17 cellular contexts compared by ENCODE assay signal in the genomic region with DNA sequence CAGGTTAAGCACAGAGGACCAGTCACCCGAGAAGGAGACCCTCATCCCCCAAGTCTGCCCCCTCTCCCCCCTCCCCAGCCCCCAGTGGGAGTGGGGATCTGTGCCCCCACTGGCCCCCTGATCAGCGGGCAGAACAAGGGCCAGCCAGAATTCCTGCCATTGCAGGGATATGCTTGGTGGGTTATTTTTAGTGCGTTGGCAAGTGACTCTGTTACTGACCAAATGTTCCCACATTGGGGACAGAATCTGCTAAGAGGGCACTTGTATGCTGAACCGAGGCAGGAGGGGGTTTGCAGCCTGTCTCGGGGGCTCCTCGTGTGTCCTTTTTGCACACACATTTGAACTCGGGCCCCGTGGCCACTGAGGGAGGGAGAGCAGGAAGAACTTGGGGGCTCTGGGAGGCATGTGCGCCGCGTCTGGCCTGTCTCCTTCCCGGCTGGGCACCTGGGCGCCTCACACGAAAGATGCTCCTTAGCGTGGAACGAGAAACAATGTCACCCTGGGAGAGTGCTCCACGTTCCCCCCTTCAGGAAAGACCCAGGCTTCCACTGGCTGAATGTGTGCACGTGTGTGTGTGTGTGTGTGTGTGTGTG.
A peak's percentile ranks its signal among the peaks of the same experiment; 100 is the strongest.
DNase-seq lines count a peak whose midpoint lies in the region; ATAC-seq and TF ChIP-seq lines count a peak whose summit lies in the region.
"Had no signal": no experiment of that assay in that cellular context is flagged by ENCODE, and none has a peak within 500 bp of the region (broad histone marks: within the 10 kb centered on the region; RNA-seq: fewer than 3 reads in every experiment).

No MANE protein-coding gene starts in this region.

- intact Hi-C loops in Right ventricle myocardium inferior (cut with DNase I) = loop anchor here (2.0 to 5.0 kb wide), 3 partner anchors 146 to 356 kb away; no protein-coding TSS in a partner anchor
- intact Hi-C loops in cardiac septum (cut with DNase I) = loop anchor here (1.0 to 10.0 kb wide), 3 partner anchors 67 to 176 kb away; a partner anchor contains a TSS
- intact Hi-C loops in psoas muscle (cut with DNase I) = loop anchor here (5.0 to 10.0 kb wide), 2 partner anchors 66 to 178 kb away; a partner anchor contains a TSS

- 31 to 47% (median 34%) methylated on average over 17 to 18 of the region's 18 CpGs for WGBS in psoas muscle, 3 donors

- H3K27ac ChIP-seq in right atrium auricular region (peak overlapping the region; percentile 60 to 74), psoas muscle (peak overlapping the region; percentile 83)
- H3K27ac ChIP-seq: KMS-11 had no signal

- H3K27me3 ChIP-seq in right atrium auricular region (no peaks in the 10 kb centered on the region), psoas muscle (ENCODE audit: insufficient read depth in 3 of 3, low read length in 2 of 3) (no peaks in the 10 kb centered on the region)

- H3K4me1 ChIP-seq in right atrium auricular region = peaks cover 0 to 48% of the 10 kb centered on the region in 2 donors
- H3K4me1 ChIP-seq in psoas muscle = peaks cover 45% of the 10 kb centered on the region

- H3K4me3 ChIP-seq in right atrium auricular region (no peak overlapping the region), psoas muscle (peak overlapping the region; percentile 42)

- H3K36me3 ChIP-seq in right atrium auricular region (no peaks in the 10 kb centered on the region), psoas muscle (ENCODE audit: insufficient read depth in 1 of 2, low read depth in 1 of 2) (no peaks in the 10 kb centered on the region)

- DNase-seq in Right ventricle myocardium inferior (ENCODE audit: missing footprints) = no peak
- DNase-seq in cardiac septum (ENCODE audit: low spot score) = no peak
- DNase-seq in right atrium auricular region (ENCODE audit: low spot score) = no peak
- DNase-seq in psoas muscle = no peak
- no peak for DNase-seq in stimulated activated naive CD4-positive, alpha-beta T cell treated with Interleukin-2 at 50 U/mL for 16 hours (lab: John Stamatoyannopoulos, UW)
- DNase-seq in stimulated activated naive CD4-positive, alpha-beta T cell (lab: John Stamatoyannopoulos, UW) = no peak
- no peak for DNase-seq in NCI-H2171 (lab: John Stamatoyannopoulos, UW)
- DNase-seq: 8988T; DMS79 treated with DMSO at 0.1 percent for 48 hours; H9; NCI-H1417; NCI-H187; NCI-H446 treated with DMSO at 0.1 percent for 48 hours; NK-92 treated with Interleukin-12 subunit alpha and Interleukin-12 subunit beta, amount 100 ng/mL, for 24 hours; SHP77 had no signal

- H3K9me3 ChIP-seq in right atrium auricular region = no peaks in the 10 kb centered on the region
- no peaks in the 10 kb centered on the region for H3K9me3 ChIP-seq in psoas muscle

- ATAC-seq in Right ventricle myocardium inferior = peak; percentile 44
- peak; percentile 61 to 77 (median 66) for ATAC-seq in psoas muscle
- ATAC-seq in GM19035 (IDR thresholded peaks at IDR 0.05; ENCODE audit: unreplicated experiment) = no peak

- TF ChIP-seq CTCF in right atrium auricular region (IDR thresholded peaks at IDR 0.05) (no peak), psoas muscle (IDR thresholded peaks at IDR 0.05) (no peak)
